15 cellular contexts compared by ENCODE assay signal in the genomic region with DNA sequence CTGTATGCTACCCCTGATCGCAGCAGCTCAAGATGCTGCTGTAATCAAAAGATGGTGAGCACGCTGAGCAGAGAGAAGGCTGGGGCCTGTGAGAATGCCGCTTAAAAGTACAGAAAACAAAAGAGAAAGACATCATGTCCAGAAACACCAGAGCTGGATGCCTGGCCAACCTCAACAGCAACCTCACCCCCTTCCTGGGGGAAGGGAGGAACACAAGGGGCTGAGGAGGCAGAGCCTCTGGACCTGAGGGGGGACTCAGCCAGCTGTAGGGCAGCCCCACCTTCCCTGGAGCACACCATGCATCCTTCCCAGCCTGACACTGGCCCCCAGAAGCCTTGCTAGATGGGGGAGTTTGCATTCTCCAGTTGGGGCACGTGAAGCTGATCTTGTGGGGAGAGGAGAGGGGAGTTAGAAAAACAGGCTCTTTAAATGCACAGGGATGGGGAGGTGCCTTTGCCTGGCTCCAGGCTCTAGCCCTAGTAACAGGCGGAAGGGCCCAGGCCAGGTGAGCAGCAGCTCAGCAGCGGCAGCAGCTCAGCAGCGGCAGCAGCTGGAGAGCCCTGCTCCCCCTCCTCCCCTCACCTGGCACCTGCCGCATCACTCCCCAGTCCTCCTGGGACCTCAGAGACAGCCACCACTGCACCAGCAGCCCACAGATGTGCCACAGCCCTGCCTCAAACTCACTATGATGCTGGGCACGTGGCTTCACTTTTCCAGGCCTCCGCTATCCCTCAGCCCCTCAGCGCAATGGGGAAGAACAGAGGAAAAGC.
DNase-seq lines count a peak whose midpoint lies in the region; ATAC-seq and TF ChIP-seq lines count a peak whose summit lies in the region.
"Had no signal": no experiment of that assay in that cellular context is flagged by ENCODE, and none has a peak within 500 bp of the region (broad histone marks: within the 10 kb centered on the region; RNA-seq: fewer than 3 reads in every experiment).

No MANE protein-coding gene starts in this region.

- peaks cover 58% of the 10 kb centered on the region for H4K20me1 ChIP-seq in osteoblast (ENCODE audit: insufficient read depth, low read length)

- no peak for TF ChIP-seq POLR2A in adrenal gland (IDR thresholded peaks at IDR 0.05)

- no peak overlapping the region for H2AFZ ChIP-seq in ACC112 (ENCODE audit: low read length, unreplicated experiment)
- H2AFZ ChIP-seq in osteoblast (ENCODE audit: low read length), result no peak overlapping the region

- H3K36me3 ChIP-seq in ACC112 (ENCODE audit: insufficient read depth, low read length) (no peaks in the 10 kb centered on the region), adrenal gland (replicated peaks in 1 of 2) (no peaks in the 10 kb centered on the region), osteoblast (ENCODE audit: insufficient read depth, low read length) (peaks cover 35% of the 10 kb centered on the region), WERI-Rb-1 (no peaks in the 10 kb centered on the region)

- WGBS in adrenal gland, 4 donors, result 49 to 88% (median 79%) methylated on average over 4 to 11 of the region's 11 CpGs

- DNase-seq in NCI-H146 treated with DMSO at 0.1 percent for 48 hours (lab: John Stamatoyannopoulos, UW; ENCODE audit: unreplicated experiment) (peak; percentile 51), adrenal gland (no peak), osteoblast (ENCODE audit: insufficient read length, low spot score, missing footprints) (no peak), WERI-Rb-1 (no peak)
- DNase-seq in stimulated activated CD8-positive, alpha-beta memory T cell treated with anti-CD3 and anti-CD28 coated beads, Interleukin-4, amount 100 ng/mL, for 48 hours, result no peak
- DNase-seq in activated naive CD4-positive, alpha-beta T cell (lab: John Stamatoyannopoulos, UW), result no peak
- DNase-seq: activated CD8-positive, alpha-beta memory T cell treated with anti-CD3 and anti-CD28 coated beads for 24 hours; activated naive CD4-positive, alpha-beta T cell treated with Interleukin-2 at 50 U/mL for 16 hours; central memory CD4-positive, alpha-beta T cell; Kasumi-1; NCI-H524; stimulated activated CD4-positive, alpha-beta T cell treated with anti-CD3 and anti-CD28 coated beads, Interleukin-15, amount 100 ng/mL, for 24 hours had no signal

- H3K79me2 ChIP-seq in ACC112 (ENCODE audit: control insufficient read depth, insufficient read depth, low read length, unreplicated experiment) (peaks cover 47% of the 10 kb centered on the region), osteoblast (ENCODE audit: insufficient read depth, low read length) (peaks cover 84% of the 10 kb centered on the region)

- no peak for ATAC-seq in GM19467 (IDR thresholded peaks at IDR 0.05; ENCODE audit: unreplicated experiment)

- H3K27me3 ChIP-seq in ACC112 (ENCODE audit: insufficient read depth, low read length) (no peaks in the 10 kb centered on the region), adrenal gland (no peaks in the 10 kb centered on the region), osteoblast (ENCODE audit: insufficient read depth, low read length) (no peaks in the 10 kb centered on the region), WERI-Rb-1 (ENCODE audit: insufficient read depth, low read depth, severe bottlenecking) (no peaks in the 10 kb centered on the region)

- H3K27ac ChIP-seq in ACC112 (ENCODE audit: low read depth, low read length) (peak overlapping the region; percentile 47; the same call in 1 of the 2 replicates), adrenal gland (peak overlapping the region in 4 of 5 donors; percentile 25 to 82 (median 70)), osteoblast (ENCODE audit: low read depth, low read length) (peak overlapping the region; percentile 85), WERI-Rb-1 (no peak overlapping the region)

- H3K4me1 ChIP-seq in ACC112 (ENCODE audit: control insufficient read depth, insufficient read depth, low read length, unreplicated experiment) (peaks cover 56% of the 10 kb centered on the region), adrenal gland (replicated peaks in 1 of 2) (peaks cover 42 to 78% of the 10 kb centered on the region in 2 donors), osteoblast (ENCODE audit: insufficient read depth, low read length) (peaks cover 78% of the 10 kb centered on the region)

- H3K4me2 ChIP-seq in osteoblast (ENCODE audit: insufficient read depth, low read length), result peak overlapping the region; percentile 39

- H3K9me3 ChIP-seq in adrenal gland (replicated peaks in 1 of 3) (no peaks in the 10 kb centered on the region), osteoblast (ENCODE audit: low read depth, low read length) (no peaks in the 10 kb centered on the region), WERI-Rb-1 (ENCODE audit: severe bottlenecking) (no peaks in the 10 kb centered on the region)

- H3K4me3 ChIP-seq in ACC112 (ENCODE audit: low read depth, low read length), result 0 out of 2 replicates have a peak overlapping the region, but pooled peaks have one; percentile 12
- H3K4me3 ChIP-seq in adrenal gland, result no peak overlapping the region
- no peak overlapping the region for H3K4me3 ChIP-seq in osteoblast (ENCODE audit: insufficient read depth, low read length)
- no peak overlapping the region for H3K4me3 ChIP-seq in WERI-Rb-1 (ENCODE audit: low read depth, low read length)
- H3K4me3 ChIP-seq: lung had no signal

- TF ChIP-seq CTCF in adrenal gland (IDR thresholded peaks at IDR 0.05) (no peak), osteoblast (IDR thresholded peaks at IDR 0.05; ENCODE audit: extremely low read depth, low read depth, low read length) (no peak), WERI-Rb-1 (IDR thresholded peaks at IDR 0.05; ENCODE audit: low read depth, low read length) (no peak)

- intact Hi-C loops in adrenal gland (cut with DNase I), result loop anchor here in 1 of 2 donors (5.0 kb wide), 1 partner anchor 38 kb away; no protein-coding TSS in a partner anchor
